Comparison of ENCODE assay signal across 16 cellular contexts in genomic region chr6:75484535-75484934, GRCh38. TPM values are rescaled to one million over a fixed set of nuclear protein-coding genes. Genes with fewer than 3 reads are reported as not detected.
A peak's percentile ranks its signal among the peaks of the same experiment; 100 is the strongest.
DNase-seq lines count a peak whose midpoint lies in the region; ATAC-seq and TF ChIP-seq lines count a peak whose summit lies in the region.
"Had no signal": no experiment of that assay in that cellular context is flagged by ENCODE, and none has a peak within 500 bp of the region (broad histone marks: within the 10 kb centered on the region; RNA-seq: fewer than 3 reads in every experiment).

No MANE protein-coding gene starts in this region.

- no peaks in the 10 kb centered on the region for H3K27me3 ChIP-seq in thoracic aorta (replicated peaks; ENCODE audit: insufficient read depth)
- no peaks in the 10 kb centered on the region for H3K27me3 ChIP-seq in Caco-2 (replicated peaks; ENCODE audit: control insufficient read depth, insufficient read depth, low read length)
- no peaks in the 10 kb centered on the region for H3K27me3 ChIP-seq in right lobe of liver
- H3K27me3 ChIP-seq: breast epithelium, ovary had no signal

- H3K27ac ChIP-seq in thoracic aorta, result peak overlapping the region; percentile 46 to 91
- H3K27ac ChIP-seq in right lobe of liver, result no peak overlapping the region
- H3K27ac ChIP-seq: breast epithelium, foreskin keratinocyte, ovary, SK-N-MC, WERI-Rb-1 had no signal

- H3K27ac Mint-ChIP-seq in type B pancreatic cell (no peak overlapping the region), Caco-2 (ENCODE audit: unreplicated experiment) (no peak overlapping the region)
- H3K27ac Mint-ChIP-seq: H9 had no signal

- H3K27me3 Mint-ChIP-seq in type B pancreatic cell, result no peaks in the 10 kb centered on the region
- peaks cover 7% of the 10 kb centered on the region for H3K27me3 Mint-ChIP-seq in Caco-2 (ENCODE audit: insufficient read depth, unreplicated experiment)

- no peaks in the 10 kb centered on the region for H3K36me3 ChIP-seq in thoracic aorta
- no peaks in the 10 kb centered on the region for H3K36me3 ChIP-seq in Caco-2 (ENCODE audit: control insufficient read depth, insufficient read depth, low read length)
- no peaks in the 10 kb centered on the region for H3K36me3 ChIP-seq in right lobe of liver
- H3K36me3 ChIP-seq: breast epithelium, ovary, WERI-Rb-1 had no signal

- no peak for TF ChIP-seq POLR2A in right lobe of liver (IDR thresholded peaks at IDR 0.05)

- H3K4me3 ChIP-seq in thoracic aorta, result no peak overlapping the region
- no peak overlapping the region for H3K4me3 ChIP-seq in Caco-2 (ENCODE audit: low read depth, low read length)
- H3K4me3 ChIP-seq in right lobe of liver, result no peak overlapping the region
- H3K4me3 ChIP-seq: breast epithelium, ovary, SK-N-MC had no signal

- H3K9me3 ChIP-seq in thoracic aorta, result no peaks in the 10 kb centered on the region
- H3K9me3 ChIP-seq in Caco-2, result no peaks in the 10 kb centered on the region
- H3K9me3 ChIP-seq in right lobe of liver, result no peaks in the 10 kb centered on the region
- H3K9me3 ChIP-seq: breast epithelium, ovary had no signal

- H3K4me1 ChIP-seq in thoracic aorta (ENCODE audit: control insufficient read depth in 1 of 2, low read depth in 2 of 2), result peaks cover 34 to 82% of the 10 kb centered on the region in 2 donors
- no peaks in the 10 kb centered on the region for H3K4me1 ChIP-seq in Caco-2
- no peaks in the 10 kb centered on the region for H3K4me1 ChIP-seq in right lobe of liver
- H3K4me1 ChIP-seq: breast epithelium, foreskin keratinocyte had no signal

- H3K36me3 Mint-ChIP-seq in type B pancreatic cell (no peaks in the 10 kb centered on the region), Caco-2 (ENCODE audit: insufficient read depth, unreplicated experiment) (no peaks in the 10 kb centered on the region)

- TF ChIP-seq CTCF in thoracic aorta (IDR thresholded peaks at IDR 0.05), result no peak
- no peak for TF ChIP-seq CTCF in type B pancreatic cell (conservative IDR thresholded peaks at IDR 0.05)
- no peak for TF ChIP-seq CTCF in Caco-2 (IDR thresholded peaks at IDR 0.05; ENCODE audit: insufficient read depth in 1 of 2, low read depth in 1 of 2, low read length in 1 of 2, severe bottlenecking in 1 of 2, unreplicated experiment in 1 of 2)
- TF ChIP-seq CTCF in right lobe of liver (IDR thresholded peaks at IDR 0.05), result no peak

- DNase-seq in thoracic aorta (ENCODE audit: low spot score) (no peak), type B pancreatic cell (ENCODE audit: extremely low spot score, unreplicated experiment) (no peak), Caco-2 (no peak), right lobe of liver (no peak), HK-2 (ENCODE audit: unreplicated experiment) (no peak)
- DNase-seq: activated naive CD4-positive, alpha-beta T cell treated with Interleukin-2 at 50 U/mL for 16 hours; foreskin keratinocyte; H9; mesenchymal stem cell; ovary; WERI-Rb-1 had no signal

- peak; percentile 99 for ATAC-seq in GM19438 (IDR thresholded peaks at IDR 0.05; ENCODE audit: low read depth, unreplicated experiment)
- peak; percentile 87 for ATAC-seq in HG02642 (IDR thresholded peaks at IDR 0.05; ENCODE audit: poor library complexity, unreplicated experiment)
- ATAC-seq in HG03354 (IDR thresholded peaks at IDR 0.05; ENCODE audit: poor library complexity, severe bottlenecking, unreplicated experiment), result peak; percentile 100
- ATAC-seq in thoracic aorta (ENCODE audit: insufficient number of reproducible peaks, low FRiP score, low read depth), result no peak
- ATAC-seq in right lobe of liver, result no peak
- ATAC-seq: foreskin keratinocyte had no signal

- H3K4me1 Mint-ChIP-seq in type B pancreatic cell (ENCODE audit: unreplicated experiment) (peaks cover 25% of the 10 kb centered on the region), Caco-2 (ENCODE audit: low read depth, unreplicated experiment) (no peaks in the 10 kb centered on the region)

- H3K9me3 Mint-ChIP-seq in type B pancreatic cell, result no peaks in the 10 kb centered on the region
- no peaks in the 10 kb centered on the region for H3K9me3 Mint-ChIP-seq in Caco-2 (ENCODE audit: unreplicated experiment)
- H3K9me3 Mint-ChIP-seq: H9 had no signal

- CTCF ChIA-PET in Caco-2 (lab: Charles Lee), result no interaction called here

- POLR2A ChIA-PET in Caco-2 (lab: Charles Lee), result no interaction called here

- H3K4me3 Mint-ChIP-seq in type B pancreatic cell (no peak overlapping the region), Caco-2 (ENCODE audit: unreplicated experiment) (no peak overlapping the region)
- H3K4me3 Mint-ChIP-seq: H9 had no signal

- intact Hi-C loops in Caco-2 (cut with micrococcal nuclease; ENCODE audit: unreplicated experiment) (no loop called here), right lobe of liver (cut with DNase I) (no loop called here)

- no TSS peak for BruUV-seq in Caco-2 (replicated peaks; lab: Mats Ljungman, UMichigan)

RNA-seq across cellular contexts. Expression of gene FILIP1, which starts 9.1 kb away (rescaled TPM):
- total RNA-seq in thoracic aorta (10 to 100 TPM; 23.4 to 43.8 TPM), type B pancreatic cell (ENCODE audit: low replicate concordance) (2.0 and 5.0 TPM in 2 replicates), Caco-2 (2022) (0.07 TPM in 1 of 2 replicates, not detected in the other), right lobe of liver (1 to 10 TPM in 5 of 6 experiments, under 1 TPM in 1; 0.95 to 2.2 (median 1.6) TPM)
- total RNA-seq: foreskin keratinocyte had no signal

Comparison
In these comparisons a context has a peak if more than half of its experiments do, and no peak if none do; other contexts are left out.
1. ATAC-seq: peak in GM19438 (single experiment), HG02642 (single experiment) and HG03354 (single experiment); none in thoracic aorta (single experiment) and right lobe of liver (0 of 4).
2. H3K27ac ChIP-seq: peak in thoracic aorta (2 of 2); none in right lobe of liver (0 of 3).